ENCODE assay signal across 8 cellular contexts in genomic region chr14:72714094-72714493, GRCh38.
A peak's percentile ranks its signal among the peaks of the same experiment; 100 is the strongest.
DNase-seq lines count a peak whose midpoint lies in the region; ATAC-seq and TF ChIP-seq lines count a peak whose summit lies in the region.

No MANE protein-coding gene starts in this region.

- no peaks in the 10 kb centered on the region for H3K36me3 ChIP-seq in left ventricle myocardium inferior

- ATAC-seq in Right ventricle myocardium inferior = no peak

- intact Hi-C loops in left ventricle myocardium inferior (cut with micrococcal nuclease) (no loop called here), Right ventricle myocardium inferior (cut with DNase I) (loop anchor here (2.0 kb wide), 1 partner anchor 181 kb away; the partner anchor contains the start of gene DPF3)
- intact Hi-C loops in activated CD4-positive, alpha-beta memory T cell treated with anti-CD3 and anti-CD28 coated beads for 36 hours (cut with micrococcal nuclease) = no loop called here

- H3K9me3 Mint-ChIP-seq in activated CD4-positive, alpha-beta memory T cell treated with anti-CD3 and anti-CD28 coated beads for 36 hours = no peaks in the 10 kb centered on the region
- no peaks in the 10 kb centered on the region for H3K9me3 Mint-ChIP-seq in immature natural killer cell
- no peaks in the 10 kb centered on the region for H3K9me3 Mint-ChIP-seq in type B pancreatic cell

- no peaks in the 10 kb centered on the region for H3K27me3 ChIP-seq in left ventricle myocardium inferior (ENCODE audit: low read depth)

- POLR2A ChIA-PET in activated CD4-positive, alpha-beta memory T cell treated with anti-CD3 and anti-CD28 coated beads for 36 hours (lab: Charles Lee) = no interaction called here

- H3K27me3 Mint-ChIP-seq in activated CD4-positive, alpha-beta memory T cell treated with anti-CD3 and anti-CD28 coated beads for 36 hours = no peaks in the 10 kb centered on the region
- peaks cover 9 to 12% (median 11%) of the 10 kb centered on the region in 3 donors for H3K27me3 Mint-ChIP-seq in immature natural killer cell (ENCODE audit: low read depth in 3 of 3)
- no peaks in the 10 kb centered on the region for H3K27me3 Mint-ChIP-seq in type B pancreatic cell

- DNase-seq in left ventricle myocardium inferior (no peak), Right ventricle myocardium inferior (ENCODE audit: missing footprints) (no peak), immature natural killer cell (peak; percentile 84), type B pancreatic cell (ENCODE audit: extremely low spot score, unreplicated experiment) (no peak), LoVo (ENCODE audit: low spot score) (no peak), SW 1271 (lab: John Stamatoyannopoulos, UW) (no peak), T-helper 9 cell (no peak)
- peak; percentile 68 for DNase-seq in activated CD4-positive, alpha-beta memory T cell treated with anti-CD3 and anti-CD28 coated beads for 36 hours

- H3K36me3 Mint-ChIP-seq in activated CD4-positive, alpha-beta memory T cell treated with anti-CD3 and anti-CD28 coated beads for 36 hours = no peaks in the 10 kb centered on the region
- H3K36me3 Mint-ChIP-seq in immature natural killer cell = peaks cover 0 to 12% (median 8%) of the 10 kb centered on the region in 3 donors
- no peaks in the 10 kb centered on the region for H3K36me3 Mint-ChIP-seq in type B pancreatic cell

- no peak for TF ChIP-seq CTCF in left ventricle myocardium inferior (IDR thresholded peaks at IDR 0.05; ENCODE audit: borderline replicate concordance)
- no peak for TF ChIP-seq CTCF in type B pancreatic cell (conservative IDR thresholded peaks at IDR 0.05)

- H3K4me1 ChIP-seq in left ventricle myocardium inferior = peaks cover 59% of the 10 kb centered on the region

- H3K4me1 Mint-ChIP-seq in activated CD4-positive, alpha-beta memory T cell treated with anti-CD3 and anti-CD28 coated beads for 36 hours (ENCODE audit: low read depth) = peaks cover 21% of the 10 kb centered on the region
- H3K4me1 Mint-ChIP-seq in immature natural killer cell = peaks cover 64 to 75% of the 10 kb centered on the region in 2 donors
- H3K4me1 Mint-ChIP-seq in type B pancreatic cell (ENCODE audit: unreplicated experiment) = peaks cover 20% of the 10 kb centered on the region

- CTCF ChIA-PET in activated CD4-positive, alpha-beta memory T cell treated with anti-CD3 and anti-CD28 coated beads for 36 hours (lab: Charles Lee) = no interaction called here

- peak overlapping the region; percentile 90 for H3K27ac ChIP-seq in left ventricle myocardium inferior (replicated peaks)

- H3K9me3 ChIP-seq in left ventricle myocardium inferior (replicated peaks) = no peaks in the 10 kb centered on the region

- H3K4me3 ChIP-seq in left ventricle myocardium inferior = no peak overlapping the region

- H3K27ac Mint-ChIP-seq in activated CD4-positive, alpha-beta memory T cell treated with anti-CD3 and anti-CD28 coated beads for 36 hours = no peak overlapping the region
- H3K27ac Mint-ChIP-seq in immature natural killer cell (peak overlapping the region; percentile 55 to 95 (median 88)), type B pancreatic cell (peak overlapping the region; percentile 24)

- H3K4me3 Mint-ChIP-seq in activated CD4-positive, alpha-beta memory T cell treated with anti-CD3 and anti-CD28 coated beads for 36 hours = no peak overlapping the region
- peak overlapping the region; percentile 74 to 86 (median 79) for H3K4me3 Mint-ChIP-seq in immature natural killer cell
- H3K4me3 Mint-ChIP-seq in type B pancreatic cell = no peak overlapping the region

Comparison
In these comparisons a context has a peak if more than half of its experiments do, and no peak if none do; other contexts are left out.
1. DNase-seq: peak in activated CD4-positive, alpha-beta memory T cell treated with anti-CD3 and anti-CD28 coated beads for 36 hours (single experiment) and immature natural killer cell (3 of 3); none in left ventricle myocardium inferior (single experiment), Right ventricle myocardium inferior (single experiment), type B pancreatic cell (single experiment), LoVo (single experiment), SW 1271 (0 of 2) and T-helper 9 cell (single experiment).
2. H3K4me3 Mint-ChIP-seq: peak in immature natural killer cell (5 of 5); none in activated CD4-positive, alpha-beta memory T cell treated with anti-CD3 and anti-CD28 coated beads for 36 hours (single experiment) and type B pancreatic cell (single experiment).